8 cellular contexts compared by ENCODE assay signal in genomic region chr12:77133566-77133965, GRCh38.
DNase-seq lines count a peak whose midpoint lies in the region; ATAC-seq and TF ChIP-seq lines count a peak whose summit lies in the region.

No MANE protein-coding gene starts in this region.

- POLR2A ChIA-PET in GM10248 (lab: Yijun Ruan, JAX): no interaction called here

- DNase-seq in GM10248 (ENCODE audit: extremely low spot score): peak; percentile 5
- peak; percentile 23 for DNase-seq in UCSD-AML1 (lab: John Stamatoyannopoulos, UW; ENCODE audit: unreplicated experiment)
- peak; percentile 87 for DNase-seq in islet precursor cell
- no peak for DNase-seq in anterior cingulate cortex (lab: John Stamatoyannopoulos, UW)
- DNase-seq in NCI-H2107 (lab: John Stamatoyannopoulos, UW): no peak
- DNase-seq in T-helper 9 cell: no peak
- DNase-seq in globus pallidus (ENCODE audit: low spot score): no peak

- CTCF ChIA-PET in GM10248 (lab: Yijun Ruan, JAX): no interaction called here

- ATAC-seq in HG02884 (IDR thresholded peaks at IDR 0.05; ENCODE audit: unreplicated experiment): peak; percentile 73

- no peak for TF ChIP-seq CTCF in GM10248 (IDR thresholded peaks at IDR 0.05; ENCODE audit: control extremely low read depth, extremely low read depth, low read depth, missing control alignments)

Comparison
In these comparisons a context has a peak if more than half of its experiments do, and no peak if none do; other contexts are left out.
1. DNase-seq: peak in GM10248 (single experiment), UCSD-AML1 (single experiment) and islet precursor cell (single experiment); none in anterior cingulate cortex (0 of 58), NCI-H2107 (single experiment), T-helper 9 cell (single experiment) and globus pallidus (single experiment).